In genomic region chr12:76383988-76384387, GRCh38 we compare ENCODE assay signal across 16 cellular contexts. TPM values are rescaled to one million over a fixed set of nuclear protein-coding genes. Genes with fewer than 3 reads are reported as not detected.
DNase-seq lines count a peak whose midpoint lies in the region; ATAC-seq and TF ChIP-seq lines count a peak whose summit lies in the region.
"Had no signal": no experiment of that assay in that cellular context is flagged by ENCODE, and none has a peak within 500 bp of the region (broad histone marks: within the 10 kb centered on the region; RNA-seq: fewer than 3 reads in every experiment).

No MANE protein-coding gene starts in this region.

- peaks cover 19% of the 10 kb centered on the region for H3K36me3 Mint-ChIP-seq in endodermal cell (ENCODE audit: low read depth)

- no peak overlapping the region for H3K9ac ChIP-seq in endodermal cell (ENCODE audit: extremely low read depth, low read length, poor library complexity, severe bottlenecking)

- no peaks in the 10 kb centered on the region for H4K20me1 ChIP-seq in PC-9 (ENCODE audit: insufficient read depth)

- H3F3A ChIP-seq in PC-9 (ENCODE audit: insufficient read depth, low read depth), result 0 out of 2 replicates have a peak, but pooled peaks cover 4% of the 10 kb centered on the region

- no TSS peak for BruUV-seq in PC-9 (replicated peaks; lab: Mats Ljungman, UMichigan)

- ATAC-seq in psoas muscle, result peak; percentile 70 to 90 (median 76)

- H3K4me1 ChIP-seq in endodermal cell (ENCODE audit: control insufficient read depth, insufficient read depth, low read length), result no peaks in the 10 kb centered on the region
- peaks cover 11% of the 10 kb centered on the region for H3K4me1 ChIP-seq in psoas muscle
- H3K4me1 ChIP-seq in PC-9 (replicated peaks; ENCODE audit: insufficient read depth), result no peaks in the 10 kb centered on the region

- H3K36me3 ChIP-seq in endodermal cell (ENCODE audit: control insufficient read depth, insufficient read depth, low read length) (peaks cover 33% of the 10 kb centered on the region), psoas muscle (ENCODE audit: insufficient read depth in 1 of 2, low read depth in 1 of 2) (peaks cover 0 to 73% of the 10 kb centered on the region in 2 donors), PC-9 (ENCODE audit: low read depth) (no peaks in the 10 kb centered on the region)
- H3K36me3 ChIP-seq: HAP-1 had no signal

- H3K4me3 Mint-ChIP-seq in endodermal cell, result no peak overlapping the region
- H3K4me3 Mint-ChIP-seq: CD4-positive, alpha-beta memory T cell had no signal

- POLR2A ChIA-PET in PC-9 (lab: Charles Lee; ENCODE audit: unreplicated experiment), result no interaction called here

- no peaks in the 10 kb centered on the region for H3K79me2 ChIP-seq in PC-9 (ENCODE audit: low read depth)

- H3K27me3 Mint-ChIP-seq in endodermal cell (ENCODE audit: insufficient read depth), result no peaks in the 10 kb centered on the region
- H3K27me3 Mint-ChIP-seq: CD4-positive, alpha-beta memory T cell had no signal

- H3K27ac Mint-ChIP-seq in endodermal cell, result no peak overlapping the region

- no peak overlapping the region for H3K27ac ChIP-seq in endodermal cell (ENCODE audit: low read depth, low read length)
- H3K27ac ChIP-seq in psoas muscle, result peak overlapping the region; percentile 43
- H3K27ac ChIP-seq in PC-9, result no peak overlapping the region

- peak overlapping the region; percentile 9 for H3K4me3 ChIP-seq in endodermal cell (ENCODE audit: low read length)
- no peak overlapping the region for H3K4me3 ChIP-seq in psoas muscle
- H3K4me3 ChIP-seq in PC-9, result no peak overlapping the region
- H3K4me3 ChIP-seq: HAP-1 had no signal

- H3K9me3 Mint-ChIP-seq in endodermal cell, result no peaks in the 10 kb centered on the region
- H3K9me3 Mint-ChIP-seq: CD4-positive, alpha-beta memory T cell had no signal

- no peak overlapping the region for H3K4me2 ChIP-seq in PC-9

- 100% methylated on average over 2 of the region's 3 CpGs; no CpG with 5 or more reads in 1 of the 2 experiments for WGBS in endodermal cell (ENCODE audit: insufficient coverage in 1 of 2, insufficient read length in 1 of 2), 2 experiments
- 67 to 77% (median 72%) methylated on average over 3 of the region's 3 CpGs for WGBS in psoas muscle, 3 donors

- peak; percentile 53 for DNase-seq in NCI-H748 (lab: John Stamatoyannopoulos, UW; ENCODE audit: unreplicated experiment)
- DNase-seq in NCI-H748 treated with DMSO at 0.1 percent for 48 hours (lab: John Stamatoyannopoulos, UW), result no peak
- DNase-seq in endodermal cell, result no peak
- no peak for DNase-seq in psoas muscle
- DNase-seq in cerebellum (ENCODE audit: low spot score), result no peak
- DNase-seq in cardiac septum (ENCODE audit: low spot score), result no peak
- DNase-seq in PC-9, result no peak
- DNase-seq: C1 segment of cervical spinal cord; Calu3; CD4-positive, alpha-beta memory T cell; COR-L47; DMS53; DMS79 treated with DMSO at 0.1 percent for 48 hours; GF-D8; GOT3 had no signal

- H2AFZ ChIP-seq in PC-9, result no peak overlapping the region

- TF ChIP-seq CTCF in endodermal cell (conservative IDR thresholded peaks at IDR 0.05) (no peak), psoas muscle (IDR thresholded peaks at IDR 0.05) (no peak), PC-9 (conservative IDR thresholded peaks at IDR 0.05) (no peak)

- CTCF ChIA-PET in PC-9 (lab: Charles Lee), result no interaction called here

- H3K4me1 Mint-ChIP-seq in endodermal cell, result peaks cover 22% of the 10 kb centered on the region
- H3K4me1 Mint-ChIP-seq: CD4-positive, alpha-beta memory T cell had no signal

- H3K9me3 ChIP-seq in endodermal cell (ENCODE audit: control insufficient read depth, low read length), result no peaks in the 10 kb centered on the region
- no peaks in the 10 kb centered on the region for H3K9me3 ChIP-seq in psoas muscle
- H3K9me3 ChIP-seq in PC-9 (ENCODE audit: insufficient read depth, low read depth), result no peaks in the 10 kb centered on the region
- H3K9me3 ChIP-seq: HAP-1 had no signal

- intact Hi-C loops in psoas muscle (cut with DNase I), result loop anchor here in 1 of 2 donors (10.0 kb wide), 1 partner anchor 201 kb away; no protein-coding TSS in a partner anchor
- intact Hi-C loops in cardiac septum (cut with DNase I), result no loop called here
- intact Hi-C loops in PC-9 (cut with micrococcal nuclease; ENCODE audit: unreplicated experiment), result no loop called here

- H3K9me2 ChIP-seq in PC-9 (ENCODE audit: insufficient read depth), result no peaks in the 10 kb centered on the region

- H3K27me3 ChIP-seq in endodermal cell (ENCODE audit: control insufficient read depth, insufficient read depth, low read length, poor library complexity, severe bottlenecking) (no peaks in the 10 kb centered on the region), psoas muscle (ENCODE audit: insufficient read depth in 3 of 3, low read length in 2 of 3) (no peaks in the 10 kb centered on the region), PC-9 (ENCODE audit: insufficient read depth, low read depth) (no peaks in the 10 kb centered on the region)

RNA-seq across cellular contexts. Expression of gene BBS10, which starts 35.8 kb away (rescaled TPM):
- total RNA-seq in endodermal cell (1 to 10 TPM; 9.3 to 9.5 TPM), psoas muscle (1 to 10 TPM; 3.9 to 8.2 (median 6.7) TPM), cerebellum (28.6 TPM), cardiac septum (9.6 TPM), PC-9 (2021) (5.5 and 8.4 TPM in 2 replicates)
- 19.8 TPM for polyA plus RNA-seq in endodermal cell (2013, experiment 1 of 2)
- polyA plus RNA-seq in endodermal cell (2013, experiment 2 of 2), result 19.5 TPM
- 1 to 10 TPM; 3.6 to 9.1 (median 4.9) TPM for polyA plus RNA-seq in psoas muscle
